In genomic region chr13:33322965-33323668, GRCh38 we compare ENCODE assay signal across 15 cellular contexts. TPM values are rescaled to one million over a fixed set of nuclear protein-coding genes. Genes with fewer than 3 reads are reported as not detected.
DNase-seq lines count a peak whose midpoint lies in the region; ATAC-seq and TF ChIP-seq lines count a peak whose summit lies in the region.
"Had no signal": no experiment of that assay in that cellular context is flagged by ENCODE, and none has a peak within 500 bp of the region (broad histone marks: within the 10 kb centered on the region; RNA-seq: fewer than 3 reads in every experiment).

No MANE protein-coding gene starts in this region.

- H3K4me3 ChIP-seq in ascending aorta (peak overlapping the region in 1 of 2 donors; percentile 56), muscle layer of colon (ENCODE audit: low read depth in 1 of 2, low read length in 2 of 2) (no peak overlapping the region), upper lobe of left lung (no peak overlapping the region)
- H3K4me3 ChIP-seq in CD4-positive, alpha-beta memory T cell (ENCODE audit: low read length in 2 of 2): no peak overlapping the region

- H3K27me3 Mint-ChIP-seq in CD4-positive, alpha-beta memory T cell: peaks cover 0 to 3% of the 10 kb centered on the region in 2 donors
- H3K27me3 Mint-ChIP-seq: activated naive CD8-positive, alpha-beta T cell had no signal

- no peak for TF ChIP-seq POLR2A in upper lobe of left lung (IDR thresholded peaks at IDR 0.05)

- peaks cover 0 to 11% of the 10 kb centered on the region in 2 donors for H3K9me3 ChIP-seq in ascending aorta
- H3K9me3 ChIP-seq in muscle layer of colon (ENCODE audit: low read length): no peaks in the 10 kb centered on the region
- no peaks in the 10 kb centered on the region for H3K9me3 ChIP-seq in upper lobe of left lung
- no peaks in the 10 kb centered on the region for H3K9me3 ChIP-seq in CD4-positive, alpha-beta memory T cell (ENCODE audit: control insufficient read depth in 1 of 2, low read length in 2 of 2)

- no peak overlapping the region for H3K27ac Mint-ChIP-seq in CD4-positive, alpha-beta memory T cell
- H3K27ac Mint-ChIP-seq: activated naive CD8-positive, alpha-beta T cell; CD4-positive, alpha-beta T cell; WTC11 had no signal

- peaks cover 0 to 2% (median 0%) of the 10 kb centered on the region in 4 donors for H3K4me1 Mint-ChIP-seq in CD4-positive, alpha-beta memory T cell
- H3K4me1 Mint-ChIP-seq: central memory CD8-positive, alpha-beta T cell had no signal

- H3K4me3 Mint-ChIP-seq in CD4-positive, alpha-beta memory T cell: no peak overlapping the region
- H3K4me3 Mint-ChIP-seq: activated naive CD8-positive, alpha-beta T cell; CD4-positive, alpha-beta T cell; central memory CD8-positive, alpha-beta T cell; naive B cell; WTC11 had no signal

- WGBS in upper lobe of left lung, 2 donors: 88% methylated on average over 7 of the region's 7 CpGs

- DNase-seq in NCI-H2107 treated with DMSO at 0.1 percent for 48 hours (lab: John Stamatoyannopoulos, UW; ENCODE audit: unreplicated experiment) (peak; percentile 32), NCI-H2107 (lab: John Stamatoyannopoulos, UW) (no peak), ascending aorta (ENCODE audit: low spot score in 2 of 2) (no peak), upper lobe of left lung (no peak), MV-4-11 (lab: John Stamatoyannopoulos, UW) (no peak), NCI-H524 treated with DMSO at 0.1 percent for 48 hours (lab: John Stamatoyannopoulos, UW) (no peak)
- no peak for DNase-seq in CD4-positive, alpha-beta memory T cell
- DNase-seq: 8988T; CD4-positive, alpha-beta T cell; kidney; naive B cell had no signal

- CTCF ChIA-PET in CD4-positive, alpha-beta memory T cell (lab: Charles Lee; ENCODE audit: partially characterized antibody): no interaction called here

- POLR2A ChIA-PET in CD4-positive, alpha-beta memory T cell (lab: Charles Lee; ENCODE audit: partially characterized antibody): no interaction called here

- intact Hi-C loops in ascending aorta (cut with DNase I): loop anchor here (1.0 kb wide), 2 partner anchors 26 to 38 kb away; partner anchors contain the start of gene STARD13
- intact Hi-C loops in CD4-positive, alpha-beta memory T cell (cut with micrococcal nuclease): no loop called here

- TF ChIP-seq CTCF in ascending aorta (IDR thresholded peaks at IDR 0.05) (no peak), upper lobe of left lung (IDR thresholded peaks at IDR 0.05) (no peak)

- ATAC-seq in upper lobe of left lung (ENCODE audit: low FRiP score in 2 of 2): peak in 1 of 2 donors; percentile 28
- ATAC-seq: WTC11 had no signal

- H3K4me1 ChIP-seq in ascending aorta: peaks cover 4 to 26% of the 10 kb centered on the region in 2 donors
- H3K4me1 ChIP-seq in muscle layer of colon (ENCODE audit: insufficient read depth, low read length): peaks cover 23% of the 10 kb centered on the region
- peaks cover 9 to 33% (median 15%) of the 10 kb centered on the region in 4 donors for H3K4me1 ChIP-seq in upper lobe of left lung
- no peaks in the 10 kb centered on the region for H3K4me1 ChIP-seq in CD4-positive, alpha-beta memory T cell (ENCODE audit: insufficient read depth, low read length)

- TF ChIP-seq EP300 in upper lobe of left lung (IDR thresholded peaks at IDR 0.05): no peak

- peak overlapping the region; percentile 62 to 63 for H3K27ac ChIP-seq in ascending aorta
- H3K27ac ChIP-seq in muscle layer of colon (ENCODE audit: low read depth, low read length): peak overlapping the region; percentile 32
- peak overlapping the region in 3 of 4 donors; percentile 41 to 63 (median 55) for H3K27ac ChIP-seq in upper lobe of left lung
- no peak overlapping the region for H3K27ac ChIP-seq in CD4-positive, alpha-beta memory T cell (ENCODE audit: low read depth, low read length)

- no peaks in the 10 kb centered on the region for H3K27me3 ChIP-seq in ascending aorta
- no peaks in the 10 kb centered on the region for H3K27me3 ChIP-seq in muscle layer of colon (ENCODE audit: control insufficient read depth in 1 of 2, insufficient read depth in 2 of 2, low read length in 2 of 2)
- H3K27me3 ChIP-seq in upper lobe of left lung: no peaks in the 10 kb centered on the region
- no peaks in the 10 kb centered on the region for H3K27me3 ChIP-seq in CD4-positive, alpha-beta memory T cell (ENCODE audit: insufficient read depth, low read length)

- peaks cover 0 to 2% (median 0%) of the 10 kb centered on the region in 8 donors for H3K9me3 Mint-ChIP-seq in CD4-positive, alpha-beta memory T cell
- H3K9me3 Mint-ChIP-seq: CD4-positive, alpha-beta T cell; central memory CD8-positive, alpha-beta T cell had no signal

- no peak overlapping the region for H3K9ac ChIP-seq in muscle layer of colon (ENCODE audit: low read length)

- H3K36me3 ChIP-seq in ascending aorta (no peaks in the 10 kb centered on the region), muscle layer of colon (ENCODE audit: insufficient read depth, low read length) (no peaks in the 10 kb centered on the region), upper lobe of left lung (no peaks in the 10 kb centered on the region)
- H3K36me3 ChIP-seq in CD4-positive, alpha-beta memory T cell (ENCODE audit: insufficient read depth, low read length): no peaks in the 10 kb centered on the region

- no peaks in the 10 kb centered on the region for H3K36me3 Mint-ChIP-seq in CD4-positive, alpha-beta memory T cell
- H3K36me3 Mint-ChIP-seq: activated naive CD8-positive, alpha-beta T cell; naive B cell; WTC11 had no signal

RNA-seq across cellular contexts. Expression of gene STARD13, which starts 37.6 kb away (rescaled TPM):
- total RNA-seq in ascending aorta: 34.6 TPM
- 10 to 100 TPM; 43.6 to 76.5 (median 63.7) TPM for total RNA-seq in upper lobe of left lung
- under 1 TPM; 0.36 to 0.44 TPM for total RNA-seq in CD4-positive, alpha-beta memory T cell
- not detected for polyA plus RNA-seq in CD4-positive, alpha-beta memory T cell
- total RNA-seq: CD4-positive, alpha-beta T cell had no signal

Comparison
In these comparisons a context has a peak if more than half of its experiments do, and no peak if none do; other contexts are left out.
1. RNA of gene STARD13, which starts 37.6 kb away (total RNA-seq): 43.6 to 76.5 TPM in upper lobe of left lung and 34.6 TPM in ascending aorta (single experiment); 0.36 to 0.44 TPM in CD4-positive, alpha-beta memory T cell; every median in the first group is over 10 times any median in the second.